In the genomic region with DNA sequence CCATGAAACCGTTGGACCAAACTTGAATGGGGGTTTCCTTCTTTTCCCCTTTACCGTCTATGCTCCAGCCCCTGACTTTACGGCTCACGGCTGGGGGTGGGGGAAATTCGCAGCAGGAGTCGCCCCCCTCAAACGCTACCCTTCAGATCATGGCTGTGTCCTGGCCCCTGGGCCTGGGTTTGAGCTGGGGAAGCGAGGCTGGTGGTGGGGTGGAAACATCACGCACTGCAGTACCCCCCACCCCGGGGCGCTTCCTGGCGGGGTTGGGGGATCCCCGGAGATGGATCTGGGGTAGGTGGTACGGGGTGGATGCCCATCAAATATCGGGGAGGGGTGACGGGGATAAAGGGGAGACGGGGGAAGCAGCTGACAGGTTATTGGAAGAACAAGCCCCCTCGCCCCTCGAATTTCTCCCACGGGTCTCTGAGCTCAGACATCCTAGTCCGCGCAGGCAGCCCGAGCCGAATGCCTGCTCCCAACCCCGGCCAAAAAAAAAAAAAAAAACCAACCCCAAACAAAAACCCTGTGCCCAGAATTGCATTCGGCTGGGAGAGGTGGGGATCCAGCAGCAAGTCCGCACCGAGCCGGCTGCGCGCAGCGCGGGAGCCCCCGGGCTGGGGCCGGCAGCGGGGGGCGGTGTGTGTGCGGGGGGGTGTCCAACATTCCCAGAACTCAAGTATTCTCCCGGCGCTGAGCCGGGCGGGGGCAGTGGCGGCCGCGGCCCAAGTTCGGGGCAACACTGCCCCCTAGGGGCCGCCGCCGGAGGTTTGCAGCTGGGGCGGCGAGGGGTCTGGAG, we compare ENCODE assay signal across 8 cellular contexts. TPM values are rescaled to one million over a fixed set of nuclear protein-coding genes. Genes with fewer than 3 reads are reported as not detected.
DNase-seq lines count a peak whose midpoint lies in the region; ATAC-seq and TF ChIP-seq lines count a peak whose summit lies in the region.

No MANE protein-coding gene starts in this region.

- peaks cover 18% of the 10 kb centered on the region for H3K4me1 ChIP-seq in Panc1 (ENCODE audit: control insufficient read depth, insufficient read depth, low read length)

- peak; percentile 96 for TF ChIP-seq CTCF in C4-2B (conservative IDR thresholded peaks at IDR 0.05)
- peak; percentile 94 for TF ChIP-seq CTCF in Panc1 (IDR thresholded peaks at IDR 0.05)
- peak; percentile 63 for TF ChIP-seq CTCF in fibroblast of pulmonary artery (IDR thresholded peaks at IDR 0.05; ENCODE audit: low read length, missing control alignments)
- TF ChIP-seq CTCF in natural killer cell (IDR thresholded peaks at IDR 0.05), result peak; percentile 98

- CTCF ChIA-PET in Panc1 (lab: Charles Lee), result interaction anchor here (0.6 to 1.1 kb wide), 25 partner anchors 24 to 1884 kb away, joined by 3 to 10 read pairs (median 4); no protein-coding TSS in a partner anchor

- no peaks in the 10 kb centered on the region for H3K9me3 Mint-ChIP-seq in natural killer cell
- no peaks in the 10 kb centered on the region for H3K9me3 Mint-ChIP-seq in stimulated activated naive CD8-positive, alpha-beta T cell treated with anti-CD3 and anti-CD28 coated beads, Interleukin-15, amount 100 ng/mL, for 72 hours

- in situ Hi-C loops in Panc1 (cut with HindIII; ENCODE audit: low pct_unique_long_range_greater_than_20kb, low sequenced_read_pairs), result no loop called here

- peak overlapping the region; percentile 73 for H3K27ac ChIP-seq in C4-2B
- H3K27ac ChIP-seq in Panc1 (ENCODE audit: low read length), result peak overlapping the region; percentile 89

- peaks cover 6 to 18% of the 10 kb centered on the region in 2 donors for H3K27me3 Mint-ChIP-seq in natural killer cell (ENCODE audit: low read depth in 2 of 2)
- H3K27me3 Mint-ChIP-seq in stimulated activated naive CD8-positive, alpha-beta T cell treated with anti-CD3 and anti-CD28 coated beads, Interleukin-15, amount 100 ng/mL, for 72 hours, result peaks cover 37% of the 10 kb centered on the region

- peak overlapping the region; percentile 81 to 92 for H3K27ac Mint-ChIP-seq in natural killer cell
- peak overlapping the region; percentile 89 to 90 for H3K27ac Mint-ChIP-seq in stimulated activated naive CD8-positive, alpha-beta T cell treated with anti-CD3 and anti-CD28 coated beads, Interleukin-15, amount 100 ng/mL, for 72 hours

- peak overlapping the region; percentile 61 to 62 for H3K4me3 ChIP-seq in Panc1 (ENCODE audit: low read depth in 2 of 2, low read length in 2 of 2)
- H3K4me3 ChIP-seq in fibroblast of pulmonary artery (replicated peaks; ENCODE audit: low read depth, low read length), result peak overlapping the region; percentile 59

- POLR2A ChIA-PET in Panc1 (lab: Charles Lee), result interaction anchor here (0.6 to 1.0 kb wide), 5 partner anchors 70 to 554 kb away, joined by 4 to 17 read pairs (median 6); no protein-coding TSS in a partner anchor

- no peaks in the 10 kb centered on the region for H3K36me3 ChIP-seq in Panc1 (ENCODE audit: control insufficient read depth, insufficient read depth, low read length)

- peak overlapping the region; percentile 89 for H3K4me3 Mint-ChIP-seq in natural killer cell
- peak overlapping the region; percentile 83 to 96 for H3K4me3 Mint-ChIP-seq in stimulated activated naive CD8-positive, alpha-beta T cell treated with anti-CD3 and anti-CD28 coated beads, Interleukin-15, amount 100 ng/mL, for 72 hours

- H3K27me3 ChIP-seq in Panc1 (ENCODE audit: control insufficient read depth, insufficient read depth, low read length), result no peaks in the 10 kb centered on the region

- intact Hi-C loops in Panc1 (cut with micrococcal nuclease; ENCODE audit: unreplicated experiment) (loop anchor here (1.0 to 5.0 kb wide), 4 partner anchors 82 to 420 kb away; no protein-coding TSS in a partner anchor), natural killer cell (cut with micrococcal nuclease) (loop anchor here (1.0 to 10.0 kb wide), 6 partner anchors 129 to 436 kb away; a partner anchor contains a TSS)

- no peaks in the 10 kb centered on the region for H3K36me3 Mint-ChIP-seq in natural killer cell

- no peaks in the 10 kb centered on the region for H3K9me3 ChIP-seq in Panc1 (ENCODE audit: control insufficient read depth, insufficient read depth, low read depth, low read length)

- peaks cover 42 to 49% of the 10 kb centered on the region in 2 donors for H3K4me1 Mint-ChIP-seq in natural killer cell
- peaks cover 47% of the 10 kb centered on the region for H3K4me1 Mint-ChIP-seq in stimulated activated naive CD8-positive, alpha-beta T cell treated with anti-CD3 and anti-CD28 coated beads, Interleukin-15, amount 100 ng/mL, for 72 hours

- BruUV-seq in Panc1 (replicated peaks; lab: Mats Ljungman, UMichigan), result no TSS peak

- DNase-seq in HuH-7 (ENCODE audit: low spot score) (peak; percentile 93), Panc1 (ENCODE audit: low read depth, low spot score) (peak; percentile 24), fibroblast of pulmonary artery (ENCODE audit: low read depth) (peak; percentile 74), natural killer cell (peak; percentile 82)
- DNase-seq in activated effector memory CD4-positive, alpha-beta T cell treated with Interleukin-2 at 50 U/mL for 16 hours, result peak; percentile 64
- DNase-seq in stimulated activated naive CD8-positive, alpha-beta T cell treated with anti-CD3 and anti-CD28 coated beads, Interleukin-15, amount 100 ng/mL, for 72 hours, result peak; percentile 65 to 79

- peak; percentile 59 for ATAC-seq in GM19395 (IDR thresholded peaks at IDR 0.05; ENCODE audit: unreplicated experiment)
- ATAC-seq in Panc1, result peak; percentile 82
- ATAC-seq in natural killer cell, result peak; percentile 58 to 84 (median 70)
- peak; percentile 65 for ATAC-seq in stimulated activated naive CD8-positive, alpha-beta T cell treated with anti-CD3 and anti-CD28 coated beads, Interleukin-15, amount 100 ng/mL, for 72 hours

RNA-seq across cellular contexts. Expression of a gene that starts 59.0 kb away (rescaled TPM):
- 1.9 TPM for total RNA-seq in Panc1 (2021; ENCODE audit: unreplicated experiment)
- polyA plus RNA-seq in Panc1 (2012; ENCODE audit: insufficient read length), result 1.6 TPM
- 1 to 10 TPM in 1 of 3 donors, under 1 TPM in 2; 0.61 to 1.2 (median 0.85) TPM for total RNA-seq in natural killer cell

Comparison
In these comparisons a context has a peak if more than half of its experiments do, and no peak if none do; other contexts are left out.
1. Peak in every context shown above with its lines: DNase-seq, ATAC-seq, H3K4me3 ChIP-seq and H3K27ac ChIP-seq.
2. DNase-seq: peak in every context shown above with its lines; median percentile 93 in HuH-7; 82 in natural killer cell; 74 in fibroblast of pulmonary artery; 72 in stimulated activated naive CD8-positive, alpha-beta T cell treated with anti-CD3 and anti-CD28 coated beads, Interleukin-15, amount 100 ng/mL, for 72 hours; 64 in activated effector memory CD4-positive, alpha-beta T cell treated with Interleukin-2 at 50 U/mL for 16 hours; 24 in Panc1.